ENCODE assay signal across 1 cellular context in genomic region chr11:3933165-3933628, GRCh38.
TF ChIP-seq lines count a peak whose summit lies in the region.

No MANE protein-coding gene starts in this region.

TF ChIP-seq in HepG2, 621 proteins besides CTCF, POLR2A, EP300 and RAD21 (continued from another document and continues in another):
- TF ChIP-seq ZNF740 (CRISPR knock-in tag; IDR thresholded peaks at IDR 0.05) (no peak), HNRNPUL1 (IDR thresholded peaks at IDR 0.05; ENCODE audit: low read depth, low read length) (no peak), ZNF577 (CRISPR knock-in tag; IDR thresholded peaks at IDR 0.05; ENCODE audit: borderline replicate concordance, low read depth) (no peak), ZNF441 (CRISPR knock-in tag; IDR thresholded peaks at IDR 0.05; ENCODE audit: borderline replicate concordance) (no peak), SMAD3 (CRISPR knock-in tag; IDR thresholded peaks at IDR 0.05) (no peak), DDIT3 (CRISPR knock-in tag; IDR thresholded peaks at IDR 0.05) (no peak), PBX3 (CRISPR knock-in tag; IDR thresholded peaks at IDR 0.05; ENCODE audit: borderline replicate concordance) (no peak), LBX2 (CRISPR knock-in tag; IDR thresholded peaks at IDR 0.05; ENCODE audit: borderline replicate concordance) (no peak), CSRNP2 (CRISPR knock-in tag; conservative IDR thresholded peaks at IDR 0.05; ENCODE audit: low read depth) (no peak), PPARG (CRISPR knock-in tag; conservative IDR thresholded peaks at IDR 0.05) (no peak), RERE (CRISPR knock-in tag; IDR thresholded peaks at IDR 0.05; ENCODE audit: low read depth) (0 out of 2 replicates have a peak, but pooled peaks have one; percentile 19), TFDP1 (CRISPR knock-in tag; IDR thresholded peaks at IDR 0.05; ENCODE audit: borderline replicate concordance) (peak; percentile 23; the same call in 1 of the 2 replicates), ZNF724P (CRISPR knock-in tag; IDR thresholded peaks at IDR 0.05; ENCODE audit: borderline replicate concordance) (no peak), ZBTB39 (CRISPR knock-in tag; IDR thresholded peaks at IDR 0.05) (no peak), ZNF83 (CRISPR knock-in tag; IDR thresholded peaks at IDR 0.05; ENCODE audit: borderline replicate concordance) (no peak), SAP130 (CRISPR knock-in tag; IDR thresholded peaks at IDR 0.05; ENCODE audit: low read depth) (peak; percentile 77), SRF (IDR thresholded peaks at IDR 0.05; ENCODE audit: low read depth, low read length) (no peak), SCMH1 (CRISPR knock-in tag; IDR thresholded peaks at IDR 0.05; ENCODE audit: borderline replicate concordance) (no peak), ZNF629 (CRISPR knock-in tag; conservative IDR thresholded peaks at IDR 0.05) (no peak), HBP1 (CRISPR knock-in tag; IDR thresholded peaks at IDR 0.05; ENCODE audit: low read depth) (no peak), NR2C2 (CRISPR knock-in tag; IDR thresholded peaks at IDR 0.05; ENCODE audit: borderline replicate concordance) (0 out of 2 replicates have a peak, but pooled peaks have one; percentile 46), NR3C1 (CRISPR knock-in tag; IDR thresholded peaks at IDR 0.05) (no peak), ZNF780A (CRISPR knock-in tag; IDR thresholded peaks at IDR 0.05) (no peak), ZNF790 (CRISPR knock-in tag; IDR thresholded peaks at IDR 0.05; ENCODE audit: borderline replicate concordance) (no peak), IRF1 (CRISPR knock-in tag; IDR thresholded peaks at IDR 0.05; ENCODE audit: low read depth) (no peak), ZNF142 (CRISPR knock-in tag; IDR thresholded peaks at IDR 0.05) (no peak), ZNF337 (CRISPR knock-in tag; IDR thresholded peaks at IDR 0.05; ENCODE audit: borderline replicate concordance, low read depth) (no peak), NR1H2 (CRISPR knock-in tag; IDR thresholded peaks at IDR 0.05; ENCODE audit: borderline replicate concordance, low read depth) (no peak), MBNL3 (CRISPR knock-in tag; conservative IDR thresholded peaks at IDR 0.05) (no peak), FOXK2 (IDR thresholded peaks at IDR 0.05) (peak; percentile 85), MXD3 (CRISPR knock-in tag; IDR thresholded peaks at IDR 0.05) (no peak), PREB (CRISPR knock-in tag; IDR thresholded peaks at IDR 0.05) (no peak)
